In genomic region chr9:127543973-127544533, GRCh38 we compare ENCODE assay signal across 14 cellular contexts.
DNase-seq lines count a peak whose midpoint lies in the region; ATAC-seq and TF ChIP-seq lines count a peak whose summit lies in the region.
"Had no signal": no experiment of that assay in that cellular context is flagged by ENCODE, and none has a peak within 500 bp of the region (broad histone marks: within the 10 kb centered on the region; RNA-seq: fewer than 3 reads in every experiment).

No MANE protein-coding gene starts in this region.

- 63 to 73% methylated on average over 5 to 6 of the region's 6 CpGs for WGBS in upper lobe of left lung, 2 donors

- H3K36me3 Mint-ChIP-seq in activated CD8-positive, alpha-beta T cell treated with anti-CD3 and anti-CD28 coated beads, Interleukin-2, amount 10 ng/mL, durations not matched to agents 7 days and 5 days (ENCODE audit: low read depth) = peaks cover 18% of the 10 kb centered on the region
- H3K36me3 Mint-ChIP-seq in activated CD8-positive, alpha-beta T cell treated with anti-CD3 and anti-CD28 coated beads for 36 hours (ENCODE audit: low read depth) = no peaks in the 10 kb centered on the region
- H3K36me3 Mint-ChIP-seq in endothelial cell (ENCODE audit: low read depth, unreplicated experiment) (peaks cover 12% of the 10 kb centered on the region), osteocyte (ENCODE audit: unreplicated experiment) (peaks cover 12% of the 10 kb centered on the region)

- no peak for TF ChIP-seq EP300 in upper lobe of left lung (IDR thresholded peaks at IDR 0.05)

- no peaks in the 10 kb centered on the region for H3K9me3 ChIP-seq in upper lobe of left lung
- H3K9me3 ChIP-seq: psoas muscle had no signal

- peak overlapping the region; percentile 85 to 90 (median 88) for H3K27ac ChIP-seq in upper lobe of left lung
- H3K27ac ChIP-seq: psoas muscle had no signal

- intact Hi-C loops in activated CD8-positive, alpha-beta T cell treated with anti-CD3 and anti-CD28 coated beads for 36 hours (cut with micrococcal nuclease) = no loop called here
- intact Hi-C loops in posterior cingulate gyrus (cut with DNase I) = no loop called here

- POLR2A ChIA-PET in activated CD8-positive, alpha-beta T cell treated with anti-CD3 and anti-CD28 coated beads, Interleukin-2, amount 10 ng/mL, durations not matched to agents 7 days and 5 days (lab: Charles Lee) = no interaction called here
- POLR2A ChIA-PET in activated CD8-positive, alpha-beta T cell treated with anti-CD3 and anti-CD28 coated beads for 36 hours (lab: Charles Lee) = no interaction called here

- CTCF ChIA-PET in activated CD8-positive, alpha-beta T cell treated with anti-CD3 and anti-CD28 coated beads, Interleukin-2, amount 10 ng/mL, durations not matched to agents 7 days and 5 days (lab: Charles Lee) = interaction anchor here (1.5 kb wide), 1 partner anchor 18 kb away, joined by 6 read pairs; no protein-coding TSS in a partner anchor
- CTCF ChIA-PET in activated CD8-positive, alpha-beta T cell treated with anti-CD3 and anti-CD28 coated beads for 36 hours (lab: Charles Lee) = interaction anchor here (1.1 kb wide), 2 partner anchors 10 to 19 kb away, joined by 3 to 4 read pairs; no protein-coding TSS in a partner anchor

- H3K27me3 ChIP-seq in upper lobe of left lung = no peaks in the 10 kb centered on the region

- no peak for TF ChIP-seq CTCF in activated CD8-positive, alpha-beta T cell treated with anti-CD3 and anti-CD28 coated beads for 36 hours (IDR thresholded peaks at IDR 0.05)
- TF ChIP-seq CTCF in endothelial cell (IDR thresholded peaks at IDR 0.05; ENCODE audit: unreplicated experiment) (no peak), osteocyte (IDR thresholded peaks at IDR 0.05) (no peak), upper lobe of left lung (IDR thresholded peaks at IDR 0.05) (no peak)

- peaks cover 57% of the 10 kb centered on the region for H3K4me1 Mint-ChIP-seq in activated CD8-positive, alpha-beta T cell treated with anti-CD3 and anti-CD28 coated beads, Interleukin-2, amount 10 ng/mL, durations not matched to agents 7 days and 5 days (ENCODE audit: low read depth)
- H3K4me1 Mint-ChIP-seq in activated CD8-positive, alpha-beta T cell treated with anti-CD3 and anti-CD28 coated beads for 36 hours (ENCODE audit: low read depth) = no peaks in the 10 kb centered on the region
- H3K4me1 Mint-ChIP-seq in endothelial cell (ENCODE audit: unreplicated experiment) (peaks cover 38% of the 10 kb centered on the region), osteocyte (ENCODE audit: unreplicated experiment) (peaks cover 91% of the 10 kb centered on the region)

- TF ChIP-seq POLR2A in upper lobe of left lung (IDR thresholded peaks at IDR 0.05) = no peak

- peak overlapping the region; percentile 47 for H3K27ac Mint-ChIP-seq in activated CD8-positive, alpha-beta T cell treated with anti-CD3 and anti-CD28 coated beads, Interleukin-2, amount 10 ng/mL, durations not matched to agents 7 days and 5 days
- H3K27ac Mint-ChIP-seq in activated CD8-positive, alpha-beta T cell treated with anti-CD3 and anti-CD28 coated beads for 36 hours = no peak overlapping the region
- H3K27ac Mint-ChIP-seq in endothelial cell (ENCODE audit: unreplicated experiment) (peak overlapping the region; percentile 39), osteocyte (ENCODE audit: unreplicated experiment) (peak overlapping the region; percentile 88)

- no peak overlapping the region for H3K4me3 ChIP-seq in upper lobe of left lung
- H3K4me3 ChIP-seq: psoas muscle had no signal

- DNase-seq in activated CD8-positive, alpha-beta T cell treated with anti-CD3 and anti-CD28 coated beads, Interleukin-2, amount 10 ng/mL, durations not matched to agents 7 days and 5 days = no peak
- no peak for DNase-seq in activated CD8-positive, alpha-beta T cell treated with anti-CD3 and anti-CD28 coated beads for 36 hours
- no peak for DNase-seq in endothelial cell (ENCODE audit: low spot score)
- no peak for DNase-seq in osteocyte (ENCODE audit: extremely low spot score, unreplicated experiment)
- no peak for DNase-seq in upper lobe of left lung
- DNase-seq in posterior cingulate gyrus = no peak
- no peak for DNase-seq in activated CD4-positive, alpha-beta T cell treated with anti-CD3 and anti-CD28 coated beads, Interleukin-2, amount 50 U/mL, for 1 hour
- DNase-seq: C1 segment of cervical spinal cord; DMS53; NK-92 treated with Interleukin-12 subunit alpha and Interleukin-12 subunit beta, amount 100 ng/mL, for 24 hours; psoas muscle had no signal

- no peak overlapping the region for H3K4me3 Mint-ChIP-seq in activated CD8-positive, alpha-beta T cell treated with anti-CD3 and anti-CD28 coated beads, Interleukin-2, amount 10 ng/mL, durations not matched to agents 7 days and 5 days
- H3K4me3 Mint-ChIP-seq in activated CD8-positive, alpha-beta T cell treated with anti-CD3 and anti-CD28 coated beads for 36 hours = no peak overlapping the region
- H3K4me3 Mint-ChIP-seq in endothelial cell (ENCODE audit: unreplicated experiment) = peak overlapping the region; percentile 3
- no peak overlapping the region for H3K4me3 Mint-ChIP-seq in osteocyte (ENCODE audit: unreplicated experiment)

- ATAC-seq in activated CD8-positive, alpha-beta T cell treated with anti-CD3 and anti-CD28 coated beads, Interleukin-2, amount 10 ng/mL, durations not matched to agents 7 days and 5 days = no peak
- ATAC-seq in activated CD8-positive, alpha-beta T cell treated with anti-CD3 and anti-CD28 coated beads for 36 hours = no peak
- ATAC-seq in upper lobe of left lung (ENCODE audit: low FRiP score in 2 of 2) (no peak), HG03045 (IDR thresholded peaks at IDR 0.05; ENCODE audit: unreplicated experiment) (no peak)
- ATAC-seq: activated CD4-positive, CD25-positive, alpha-beta regulatory T cell treated with anti-CD3 and anti-CD28 coated beads, Interleukin-2, amount 50 U/mL, for 24 hours; HCT116 had no signal

- H3K4me1 ChIP-seq in upper lobe of left lung = peaks cover 83 to 98% (median 90%) of the 10 kb centered on the region in 4 donors

- H3K9me3 Mint-ChIP-seq in activated CD8-positive, alpha-beta T cell treated with anti-CD3 and anti-CD28 coated beads, Interleukin-2, amount 10 ng/mL, durations not matched to agents 7 days and 5 days (ENCODE audit: insufficient read depth) = no peaks in the 10 kb centered on the region
- no peaks in the 10 kb centered on the region for H3K9me3 Mint-ChIP-seq in activated CD8-positive, alpha-beta T cell treated with anti-CD3 and anti-CD28 coated beads for 36 hours
- H3K9me3 Mint-ChIP-seq in endothelial cell (ENCODE audit: unreplicated experiment) (no peaks in the 10 kb centered on the region), osteocyte (ENCODE audit: unreplicated experiment) (no peaks in the 10 kb centered on the region)

- H3K36me3 ChIP-seq in upper lobe of left lung = peaks cover 0 to 9% (median 0%) of the 10 kb centered on the region in 4 donors

- H3K27me3 Mint-ChIP-seq in activated CD8-positive, alpha-beta T cell treated with anti-CD3 and anti-CD28 coated beads, Interleukin-2, amount 10 ng/mL, durations not matched to agents 7 days and 5 days (ENCODE audit: low read depth) = no peaks in the 10 kb centered on the region
- no peaks in the 10 kb centered on the region for H3K27me3 Mint-ChIP-seq in activated CD8-positive, alpha-beta T cell treated with anti-CD3 and anti-CD28 coated beads for 36 hours
- H3K27me3 Mint-ChIP-seq in endothelial cell (ENCODE audit: unreplicated experiment) (peaks cover 21% of the 10 kb centered on the region), osteocyte (ENCODE audit: unreplicated experiment) (no peaks in the 10 kb centered on the region)
